In the genomic region with DNA sequence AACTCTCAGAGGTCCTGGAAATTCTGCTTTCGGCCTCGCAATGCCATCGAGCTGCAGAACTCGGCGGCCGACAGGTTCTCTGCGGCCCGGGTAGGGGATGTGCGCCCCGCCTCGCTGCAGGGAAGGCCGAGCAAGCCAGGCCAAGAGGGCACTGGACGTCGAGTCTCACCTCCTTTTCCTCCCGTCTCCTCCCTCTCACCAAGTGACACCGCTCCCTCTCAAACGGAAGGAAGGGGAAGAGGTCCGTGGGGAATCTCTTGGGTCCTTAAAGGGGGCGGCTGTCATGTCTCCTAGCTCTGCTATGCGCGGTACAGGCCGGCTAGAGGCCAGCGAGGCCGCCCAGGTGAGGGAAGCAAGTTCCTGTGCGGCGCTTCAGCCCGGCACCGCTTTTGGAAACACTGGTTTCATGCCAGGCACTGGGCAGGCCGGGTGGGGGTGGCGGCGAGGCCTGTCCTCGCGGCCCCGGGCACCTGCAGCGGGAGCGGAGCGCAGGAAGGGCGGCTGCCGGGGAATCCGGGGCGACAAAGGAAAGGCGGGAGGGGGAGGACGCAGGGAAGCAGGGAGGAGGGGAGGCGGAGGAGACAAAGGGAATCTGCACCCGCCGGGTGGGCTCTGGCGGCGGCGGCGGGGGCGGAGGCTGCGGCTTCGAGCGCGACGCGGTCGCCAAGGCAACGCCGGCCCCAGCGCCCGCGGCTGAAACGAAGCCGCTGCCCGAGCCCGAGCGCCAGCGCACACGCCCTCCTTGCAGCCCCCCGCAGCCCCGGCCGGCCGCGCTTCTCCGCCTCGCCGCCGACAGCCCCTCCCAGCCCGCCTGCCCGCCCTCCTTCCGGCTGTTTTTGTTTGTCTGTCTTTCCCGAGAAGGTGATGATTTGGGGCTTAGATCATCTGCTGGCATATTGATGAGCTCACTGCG, we compare ENCODE assay signal across 8 cellular contexts. TPM values are rescaled to one million over a fixed set of nuclear protein-coding genes. Genes with fewer than 3 reads are reported as not detected.
DNase-seq lines count a peak whose midpoint lies in the region; ATAC-seq and TF ChIP-seq lines count a peak whose summit lies in the region.

No MANE protein-coding gene starts in this region.

- no peak for DNase-seq in AG09309 (ENCODE audit: low read depth)
- peak; percentile 58 for DNase-seq in HEK293T (ENCODE audit: extremely low spot score)
- no peak for DNase-seq in Panc1 (ENCODE audit: low read depth, low spot score)
- DNase-seq in Right ventricle myocardium superior = peak; percentile 64
- peak; percentile 92 for DNase-seq in retina
- DNase-seq in KBM-7 = no peak

- H3K27ac Mint-ChIP-seq in activated naive CD4-positive, alpha-beta T cell treated with anti-CD3 and anti-CD28 coated beads, Interleukin-2, amount 50 U/mL, for 24 hours = peak overlapping the region; percentile 79

- peak overlapping the region; percentile 78 for H3K4me3 Mint-ChIP-seq in activated naive CD4-positive, alpha-beta T cell treated with anti-CD3 and anti-CD28 coated beads, Interleukin-2, amount 50 U/mL, for 24 hours

- no peaks in the 10 kb centered on the region for H3K9me3 ChIP-seq in Panc1 (ENCODE audit: control insufficient read depth, insufficient read depth, low read depth, low read length)

- no peaks in the 10 kb centered on the region for H3K36me3 ChIP-seq in Panc1 (ENCODE audit: control insufficient read depth, insufficient read depth, low read length)

- in situ Hi-C loops in Panc1 (cut with HindIII; ENCODE audit: low pct_unique_long_range_greater_than_20kb, low sequenced_read_pairs) (no loop called here), KBM-7 (cut with MboI; ENCODE audit: low pct_unique_long_range_greater_than_20kb, low sequenced_read_pairs) (no loop called here)

- intact Hi-C loops in Panc1 (cut with micrococcal nuclease; ENCODE audit: unreplicated experiment) (no loop called here), Right ventricle myocardium superior (cut with DNase I) (no loop called here)

- no TSS peak for BruUV-seq in Panc1 (replicated peaks; lab: Mats Ljungman, UMichigan)

- no peak overlapping the region for H3K27ac ChIP-seq in Panc1 (ENCODE audit: low read length)

- no peaks in the 10 kb centered on the region for H3K27me3 Mint-ChIP-seq in activated naive CD4-positive, alpha-beta T cell treated with anti-CD3 and anti-CD28 coated beads, Interleukin-2, amount 50 U/mL, for 24 hours

- H3K4me3 ChIP-seq in AG09309 (ENCODE audit: control insufficient read depth, low read depth, low read length) (peak overlapping the region; percentile 41), Panc1 (ENCODE audit: low read depth in 2 of 2, low read length in 2 of 2) (peak overlapping the region; percentile 35 to 47)

- peak; percentile 82 for ATAC-seq in Panc1
- peak; percentile 86 for ATAC-seq in Right ventricle myocardium superior (ENCODE audit: poor library complexity)
- no peak for ATAC-seq in HG03045 (IDR thresholded peaks at IDR 0.05; ENCODE audit: unreplicated experiment)

- no peaks in the 10 kb centered on the region for H3K36me3 Mint-ChIP-seq in activated naive CD4-positive, alpha-beta T cell treated with anti-CD3 and anti-CD28 coated beads, Interleukin-2, amount 50 U/mL, for 24 hours

- H3K9me3 Mint-ChIP-seq in activated naive CD4-positive, alpha-beta T cell treated with anti-CD3 and anti-CD28 coated beads, Interleukin-2, amount 50 U/mL, for 24 hours = no peaks in the 10 kb centered on the region

- peaks cover 85% of the 10 kb centered on the region for H3K4me1 Mint-ChIP-seq in activated naive CD4-positive, alpha-beta T cell treated with anti-CD3 and anti-CD28 coated beads, Interleukin-2, amount 50 U/mL, for 24 hours

- peaks cover 8% of the 10 kb centered on the region; the same call in 1 of the 2 replicates for H3K4me1 ChIP-seq in Panc1 (ENCODE audit: control insufficient read depth, insufficient read depth, low read length)

- no peak for TF ChIP-seq CTCF in AG09309 (IDR thresholded peaks at IDR 0.05; ENCODE audit: control insufficient read depth, insufficient read depth, low read depth, low read length, missing control alignments)
- no peak for TF ChIP-seq CTCF in Panc1 (IDR thresholded peaks at IDR 0.05)

- H3K27me3 ChIP-seq in Panc1 (ENCODE audit: control insufficient read depth, insufficient read depth, low read length) = peaks cover 9% of the 10 kb centered on the region

- POLR2A ChIA-PET in HEK293T (lab: Yijun Ruan, JAX) (interaction anchor here (0.8 to 1.3 kb wide), 3 partner anchors 23 to 33 kb away, joined by 3 to 5 read pairs (median 4); partner anchors contain the start of gene CDK5R1), Panc1 (lab: Charles Lee) (interaction anchor here (0.7 kb wide), 1 partner anchor 54 kb away, joined by 13 read pairs; no protein-coding TSS in a partner anchor)

- CTCF ChIA-PET in HEK293T (lab: Yijun Ruan, JAX) = interaction anchor here (0.8 kb wide), 1 partner anchor 35 kb away, joined by 3 read pairs; no protein-coding TSS in a partner anchor
- CTCF ChIA-PET in Panc1 (lab: Charles Lee) = no interaction called here

TF ChIP-seq in HEK293T, 16 proteins besides CTCF, POLR2A, EP300 and RAD21:
- TF ChIP-seq NFRKB (IDR thresholded peaks at IDR 0.05) = no peak
- TF ChIP-seq ZNF384 (IDR thresholded peaks at IDR 0.05) = no peak
- no peak for TF ChIP-seq HDGF (IDR thresholded peaks at IDR 0.05; ENCODE audit: borderline replicate concordance)
- TF ChIP-seq LEF1 (IDR thresholded peaks at IDR 0.05; ENCODE audit: borderline replicate concordance) = no peak
- TF ChIP-seq FOXK2 (IDR thresholded peaks at IDR 0.05) = no peak
- no peak for TF ChIP-seq FOXA1 (IDR thresholded peaks at IDR 0.05)
- TF ChIP-seq BHLHE40 (IDR thresholded peaks at IDR 0.05; ENCODE audit: borderline replicate concordance) = no peak
- no peak for TF ChIP-seq TARDBP (IDR thresholded peaks at IDR 0.05)
- TF ChIP-seq SP1 (IDR thresholded peaks at IDR 0.05) = no peak
- TF ChIP-seq, protein P1, sequence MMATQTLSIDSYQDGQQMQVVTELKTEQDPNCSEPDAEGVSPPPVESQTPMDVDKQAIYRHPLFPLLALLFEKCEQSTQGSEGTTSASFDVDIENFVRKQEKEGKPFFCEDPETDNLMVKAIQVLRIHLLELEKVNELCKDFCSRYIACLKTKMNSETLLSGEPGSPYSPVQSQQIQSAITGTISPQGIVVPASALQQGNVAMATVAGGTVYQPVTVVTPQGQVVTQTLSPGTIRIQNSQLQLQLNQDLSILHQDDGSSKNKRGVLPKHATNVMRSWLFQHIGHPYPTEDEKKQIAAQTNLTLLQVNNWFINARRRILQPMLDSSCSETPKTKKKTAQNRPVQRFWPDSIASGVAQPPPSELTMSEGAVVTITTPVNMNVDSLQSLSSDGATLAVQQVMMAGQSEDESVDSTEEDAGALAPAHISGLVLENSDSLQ (IDR thresholded peaks at IDR 0.05) = no peak
- no peak for TF ChIP-seq FOXM1 (IDR thresholded peaks at IDR 0.05; ENCODE audit: borderline replicate concordance)
TF ChIP-seq in HEK293T: peak in this region for 0.

RNA-seq across cellular contexts. Expression of gene CDK5R1, which starts 32.3 kb away (rescaled TPM):
- 7.9 TPM for total RNA-seq in Panc1 (2021; ENCODE audit: unreplicated experiment)
- polyA plus RNA-seq in Panc1 (2012; ENCODE audit: insufficient read length) = 6.8 TPM
- 1.4 TPM for total RNA-seq in Right ventricle myocardium superior

Comparison
In these comparisons a context has a peak if more than half of its experiments do, and no peak if none do; other contexts are left out.
1. DNase-seq: peak in HEK293T (single experiment), Right ventricle myocardium superior (single experiment) and retina (single experiment); none in AG09309 (single experiment), Panc1 (single experiment) and KBM-7 (single experiment).